In the genomic region with DNA sequence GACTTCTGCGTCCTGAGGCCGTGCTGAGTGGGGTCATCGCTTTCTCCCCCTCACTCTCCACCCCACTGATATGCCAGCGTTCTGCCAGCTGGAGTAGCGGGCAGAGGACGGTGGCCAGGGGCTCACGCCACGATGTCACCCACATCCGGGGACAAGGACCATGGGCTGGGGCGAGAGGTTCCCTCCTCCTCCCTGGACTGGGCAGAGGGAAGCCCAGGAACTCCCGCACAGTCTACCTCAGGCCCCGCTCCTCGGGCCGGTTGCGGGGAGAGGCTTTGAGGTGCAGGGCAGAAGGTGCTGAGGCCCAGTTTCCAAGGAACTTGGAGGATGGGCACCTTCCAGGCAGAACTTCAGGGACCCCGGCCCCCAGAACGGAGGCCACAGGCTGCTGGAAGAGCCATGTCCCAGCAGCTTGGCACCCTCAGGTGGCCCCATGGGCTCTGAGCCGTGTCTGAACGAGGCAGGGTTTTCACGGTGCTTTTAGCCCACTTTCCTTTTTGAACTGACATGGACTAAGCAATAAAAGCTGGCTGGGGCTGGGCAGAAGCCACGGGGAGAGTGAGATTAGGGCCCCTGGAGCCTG, we compare ENCODE assay signal across 26 cellular contexts. TPM values are rescaled to one million over a fixed set of nuclear protein-coding genes. Genes with fewer than 3 reads are reported as not detected.
"Had no signal": no experiment of that assay in that cellular context is flagged by ENCODE, and none has a peak within 500 bp of the region (broad histone marks: within the 10 kb centered on the region; RNA-seq: fewer than 3 reads in every experiment).

No MANE protein-coding gene starts in this region.

- H3K9me3 ChIP-seq: left lung, lower lobe of right lung, psoas muscle, spleen, stomach, thoracic aorta, transverse colon had no signal

- FAIRE-seq: colon, endothelial cell of umbilical vein, keratinocyte had no signal

- H3K27me3 ChIP-seq: stomach, transverse colon had no signal

- H3K27ac ChIP-seq: left lung, lower lobe of right lung, psoas muscle, spleen, stomach, thoracic aorta, transverse colon had no signal

- DNase-seq: cerebellar nuclear complex; dermis blood vessel endothelial cell; effector CD4-positive, alpha-beta T cell; endodermal cell; erythroblast; foreskin melanocyte; hippocampal formation; left lung; lower lobe of right lung; midbrain; naive B cell; psoas muscle; retina; spleen; stimulated activated CD4-positive, alpha-beta T cell treated with anti-CD3 and anti-CD28 coated beads, Interleukin-15, amount 100 ng/mL, for 24 hours; stimulated activated CD4-positive, alpha-beta T cell treated with anti-CD3 and anti-CD28 coated beads, Interleukin-1b, Interleukin-23, amount 100 ng/mL, for 48 hours; stimulated activated CD4-positive, alpha-beta T cell treated with anti-CD3 and anti-CD28 coated beads, Interleukin-4, amount 100 ng/mL, for 4 hours; stimulated activated naive CD4-positive, alpha-beta T cell; stomach; substantia nigra; transverse colon had no signal

- H3K36me3 ChIP-seq: transverse colon had no signal

- H3K4me3 ChIP-seq: left lung, lower lobe of right lung, psoas muscle, spleen, stomach, thoracic aorta, transverse colon had no signal

- ATAC-seq: left lung, psoas muscle, sciatic nerve had no signal

RNA-seq across cellular contexts. Expression of a gene that starts 25.4 kb away (rescaled TPM):
- total RNA-seq: endothelial cell of umbilical vein had no signal

RNA-seq across cellular contexts. Expression of a gene that starts 45.5 kb away (rescaled TPM):
- total RNA-seq: dermis blood vessel endothelial cell, endothelial cell of umbilical vein had no signal
- polyA plus RNA-seq: endothelial cell of umbilical vein, keratinocyte had no signal
